16 cellular contexts compared by ENCODE assay signal in genomic region chr5:37174928-37175327, GRCh38.
DNase-seq lines count a peak whose midpoint lies in the region.
"Had no signal": no experiment of that assay in that cellular context is flagged by ENCODE, and none has a peak within 500 bp of the region (broad histone marks: within the 10 kb centered on the region; RNA-seq: fewer than 3 reads in every experiment).

No MANE protein-coding gene starts in this region.

- H3K27me3 ChIP-seq in H7 (ENCODE audit: control insufficient read depth, insufficient read depth, low read length), result no peaks in the 10 kb centered on the region

- no peak overlapping the region for H3K4me3 ChIP-seq in H7 (ENCODE audit: insufficient read depth, low read depth, low read length)

- H3K36me3 ChIP-seq in H7 (replicated peaks; ENCODE audit: control insufficient read depth, insufficient read depth, low read length), result no peaks in the 10 kb centered on the region

- DNase-seq in H7 (peak; percentile 14), ecto neural progenitor cell (ENCODE audit: low spot score) (peak; percentile 47), iPS-NIHi7 (ENCODE audit: extremely low spot score) (peak; percentile 18), mesenteric fat pad (ENCODE audit: low spot score) (no peak), NCI-H2196 (lab: John Stamatoyannopoulos, UW; ENCODE audit: unreplicated experiment) (no peak), KG1 (lab: John Stamatoyannopoulos, UW) (no peak)
- no peak for DNase-seq in activated naive CD4-positive, alpha-beta T cell (lab: John Stamatoyannopoulos, UW)
- DNase-seq: ACHN; AML-193; Caco-2; CD4-positive, alpha-beta T cell; DMS153; DMS79; GF-D8; GOT3; HCEC 1CT had no signal

Comparison
In these comparisons a context has a peak if more than half of its experiments do, and no peak if none do; other contexts are left out.
1. DNase-seq: peak in H7 (single experiment), ecto neural progenitor cell (single experiment) and iPS-NIHi7 (single experiment); none in mesenteric fat pad (single experiment), NCI-H2196 (single experiment), KG1 (single experiment) and activated naive CD4-positive, alpha-beta T cell (0 of 4).